Comparison of ENCODE assay signal across 28 cellular contexts in the genomic region with DNA sequence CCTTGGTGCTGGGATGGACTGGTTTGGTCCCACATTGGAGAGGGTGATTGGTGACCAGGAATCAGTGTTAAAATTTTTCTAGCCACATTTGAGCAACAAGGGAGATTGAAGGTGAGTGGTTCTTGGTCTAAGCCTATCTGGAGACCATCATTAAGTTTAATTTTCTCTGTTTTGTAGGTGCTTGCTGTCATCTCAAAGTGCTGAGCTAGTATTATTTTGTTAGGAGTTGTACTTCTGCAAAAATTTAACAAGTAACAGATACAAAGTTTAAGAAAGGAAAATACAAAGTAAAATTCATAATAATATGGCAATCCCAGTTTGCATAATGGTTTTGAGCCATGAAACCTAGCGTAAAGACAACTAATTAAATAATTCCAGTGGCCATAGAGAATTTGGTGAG.
"Had no signal": no experiment of that assay in that cellular context is flagged by ENCODE, and none has a peak within 500 bp of the region (broad histone marks: within the 10 kb centered on the region; RNA-seq: fewer than 3 reads in every experiment).

No MANE protein-coding gene starts in this region.

- H3K4me3 Mint-ChIP-seq: memory B cell; naive thymus-derived CD4-positive, alpha-beta T cell; nephron progenitor cell; neural progenitor cell; stimulated activated effector memory CD8-positive, alpha-beta T cell treated with anti-CD3 and anti-CD28 coated beads, Interleukin-12 subunit alpha, Interleukin-12 subunit beta, amount 100 ng/mL, for 72 hours; stimulated activated naive CD8-positive, alpha-beta T cell treated with anti-CD3 and anti-CD28 coated beads, Interleukin-15, amount 100 ng/mL, for 72 hours; type B pancreatic cell had no signal

- DNase-seq: hypothalamus; islet precursor cell; left ventricle myocardium inferior; midbrain; mucosa of descending colon; naive thymus-derived CD4-positive, alpha-beta T cell; nephron progenitor cell; occipital lobe; pancreas; posterior cingulate gyrus; retina; right cardiac atrium; sigmoid colon; small intestine; spleen; stimulated activated CD4-positive, alpha-beta T cell treated with anti-CD3 and anti-CD28 coated beads, Interleukin-4, amount 100 ng/mL, for 24 hours; stimulated activated naive CD4-positive, alpha-beta T cell treated with Interleukin-2 at 50 U/mL for 16 hours; stimulated activated naive CD8-positive, alpha-beta T cell treated with anti-CD3 and anti-CD28 coated beads, Interleukin-15, amount 100 ng/mL, for 72 hours; substantia nigra; uterus had no signal

- H2AFZ ChIP-seq: neural progenitor cell had no signal

- H3K4me1 Mint-ChIP-seq: nephron progenitor cell; neural progenitor cell; stimulated activated effector memory CD8-positive, alpha-beta T cell treated with anti-CD3 and anti-CD28 coated beads, Interleukin-12 subunit alpha, Interleukin-12 subunit beta, amount 100 ng/mL, for 72 hours; stimulated activated naive CD8-positive, alpha-beta T cell treated with anti-CD3 and anti-CD28 coated beads, Interleukin-15, amount 100 ng/mL, for 72 hours had no signal

- H3K27me3 ChIP-seq: neural progenitor cell, neutrophil, pancreas, sigmoid colon, spleen, tibial nerve, uterus had no signal

- H3K9me3 ChIP-seq: pancreas, prostate gland had no signal

- H3K4me2 ChIP-seq: neural progenitor cell had no signal

- H3K4me3 ChIP-seq: left ventricle myocardium inferior, lung, mucosa of descending colon, neural progenitor cell, pancreas, prostate gland, sigmoid colon, spleen, tibial nerve, uterus had no signal

- H3K36me3 Mint-ChIP-seq: stimulated activated effector memory CD8-positive, alpha-beta T cell treated with anti-CD3 and anti-CD28 coated beads, Interleukin-12 subunit alpha, Interleukin-12 subunit beta, amount 100 ng/mL, for 72 hours had no signal

- H3K36me3 ChIP-seq: left ventricle myocardium inferior, neutrophil, pancreas, prostate gland, sigmoid colon, uterus had no signal

- H3K9ac ChIP-seq: neural progenitor cell had no signal

- H3K27ac ChIP-seq: left ventricle myocardium inferior, neural progenitor cell, neutrophil, pancreas, prostate gland, sigmoid colon, spleen, uterus had no signal

- H3K27me3 Mint-ChIP-seq: memory B cell; naive thymus-derived CD4-positive, alpha-beta T cell; stimulated activated naive CD8-positive, alpha-beta T cell treated with anti-CD3 and anti-CD28 coated beads, Interleukin-15, amount 100 ng/mL, for 72 hours; type B pancreatic cell had no signal

- H3K27ac Mint-ChIP-seq: memory B cell; nephron progenitor cell; neural progenitor cell; stimulated activated effector memory CD8-positive, alpha-beta T cell treated with anti-CD3 and anti-CD28 coated beads, Interleukin-12 subunit alpha, Interleukin-12 subunit beta, amount 100 ng/mL, for 72 hours; stimulated activated naive CD8-positive, alpha-beta T cell treated with anti-CD3 and anti-CD28 coated beads, Interleukin-15, amount 100 ng/mL, for 72 hours; type B pancreatic cell had no signal

- H3K4me1 ChIP-seq: left ventricle myocardium inferior, neural progenitor cell, pancreas, prostate gland, sigmoid colon, spleen, uterus had no signal

- ATAC-seq: mucosa of descending colon; naive thymus-derived CD4-positive, alpha-beta T cell; pancreas; right cardiac atrium; stimulated activated effector memory CD8-positive, alpha-beta T cell treated with anti-CD3 and anti-CD28 coated beads, Interleukin-12 subunit alpha, Interleukin-12 subunit beta, amount 100 ng/mL, for 72 hours; stimulated activated naive CD8-positive, alpha-beta T cell treated with anti-CD3 and anti-CD28 coated beads, Interleukin-15, amount 100 ng/mL, for 72 hours had no signal

- FAIRE-seq: pancreas, small intestine had no signal
